In genomic region chr2:215166505-215166904, GRCh38 we compare ENCODE assay signal across 12 cellular contexts. TPM values are rescaled to one million over a fixed set of nuclear protein-coding genes. Genes with fewer than 3 reads are reported as not detected.
"Had no signal": no experiment of that assay in that cellular context is flagged by ENCODE, and none has a peak within 500 bp of the region (broad histone marks: within the 10 kb centered on the region; RNA-seq: fewer than 3 reads in every experiment).

No MANE protein-coding gene starts in this region.

RNA-seq across cellular contexts. Expression of gene ABCA12, which starts 28.1 kb away (rescaled TPM):
- total RNA-seq: activated naive CD4-positive, alpha-beta T cell treated with anti-CD3 and anti-CD28 coated beads for 36 hours; activated naive CD4-positive, alpha-beta T cell treated with anti-CD3 and anti-CD28 coated beads, Interleukin-2, amount 50 U/mL, for 72 hours; activated naive CD8-positive, alpha-beta T cell treated with anti-CD3 and anti-CD28 coated beads for 36 hours; activated naive CD8-positive, alpha-beta T cell treated with anti-CD3 and anti-CD28 coated beads, Interleukin-2, amount 10 ng/mL, durations not matched to agents 7 days and 5 days; activated T-helper 1 cell treated with anti-CD3 and anti-CD28 coated beads, Interleukin-12 subunit alpha, Interleukin-12 subunit beta, Interleukin-2, Interleukin-4 antibody, amounts not matched to agents 30 ng/mL and 10 ng/mL and 1 ng/mL, durations not matched to agents 14 hours and 24 hours and 36 hours; activated T-helper 17 cell treated with anti-CD3 and anti-CD28 coated beads, Interleukin-2, amount 50 U/mL, for 72 hours; activated T-helper 2 cell treated with anti-CD3 and anti-CD28 coated beads, Interferon-gamma antibody, Interleukin-2, Interleukin-4, amounts not matched to agents 10 μg/mL and 5 μg/mL and 100 μg/mL, durations not matched to agents 14 hours and 24 hours and 36 hours; aorta; ascending aorta; body of pancreas; cardiac muscle cell; cardiac septum had no signal
